25 cellular contexts compared by ENCODE assay signal in genomic region chr18:58394607-58395425, GRCh38.
DNase-seq lines count a peak whose midpoint lies in the region; FAIRE-seq and TF ChIP-seq lines count a peak whose summit lies in the region.
"Had no signal": no experiment of that assay in that cellular context is flagged by ENCODE, and none has a peak within 500 bp of the region (broad histone marks: within the 10 kb centered on the region; RNA-seq: fewer than 3 reads in every experiment).

No MANE protein-coding gene starts in this region.

- TF ChIP-seq POLR2A in sigmoid colon (IDR thresholded peaks at IDR 0.05) (no peak), spleen (IDR thresholded peaks at IDR 0.05) (no peak)

- H3K27me3 Mint-ChIP-seq in H9 (ENCODE audit: low read depth): no peaks in the 10 kb centered on the region
- H3K27me3 Mint-ChIP-seq: activated naive CD4-positive, alpha-beta T cell treated with anti-CD3 and anti-CD28 coated beads, Interleukin-2, amount 10 ng/mL, durations not matched to agents 7 days and 5 days; naive thymus-derived CD8-positive, alpha-beta T cell; stimulated activated naive CD8-positive, alpha-beta T cell treated with anti-CD3 and anti-CD28 coated beads, Interleukin-15, amount 100 ng/mL, for 72 hours had no signal

- no peak overlapping the region for H2AFZ ChIP-seq in H9 (ENCODE audit: low read length)
- H2AFZ ChIP-seq: hepatocyte had no signal

- no peak overlapping the region for H3K23ac ChIP-seq in H9 (ENCODE audit: insufficient read length, low read depth, low read length)

- H3K79me1 ChIP-seq in H9 (ENCODE audit: insufficient read depth, low read depth, low read length, poor library complexity, severe bottlenecking): no peaks in the 10 kb centered on the region

- H3K9ac ChIP-seq in H9 (ENCODE audit: extremely low read depth, insufficient read length, low read length): no peak overlapping the region
- H3K9ac ChIP-seq in colonic mucosa (ENCODE audit: low read depth in 2 of 2, low read length in 2 of 2): no peak overlapping the region

- no peak overlapping the region for H2BK5ac ChIP-seq in H9 (ENCODE audit: insufficient read length, low read length)

- no CpG with 5 or more reads among the region's 12 CpGs for WGBS in H9 (ENCODE audit: extremely low coverage, insufficient read length, low lambda C conversion rate)
- 92% methylated on average over 12 of the region's 12 CpGs for WGBS in sigmoid colon, 2 donors
- WGBS in spleen, 5 donors: 92 to 96% (median 94%) methylated on average over 12 of the region's 12 CpGs

- H3K18ac ChIP-seq in H9 (ENCODE audit: insufficient read length, low read depth, low read length): no peak overlapping the region

- no peak overlapping the region; a peak in 3 of 7 replicates for H3K27ac Mint-ChIP-seq in H9
- H3K27ac Mint-ChIP-seq: stimulated activated naive CD8-positive, alpha-beta T cell treated with anti-CD3 and anti-CD28 coated beads, Interleukin-15, amount 100 ng/mL, for 72 hours had no signal

- no peak overlapping the region for H3T11ph ChIP-seq in H9 (ENCODE audit: low read length)

- H3K9me3 ChIP-seq in H9 (ENCODE audit: control insufficient read depth, low read depth, low read length) (no peaks in the 10 kb centered on the region), sigmoid colon (no peaks in the 10 kb centered on the region), colonic mucosa (no peaks in the 10 kb centered on the region), spleen (no peaks in the 10 kb centered on the region)
- H3K9me3 ChIP-seq: HAP-1 had no signal

- H3K23me2 ChIP-seq in H9 (ENCODE audit: insufficient read length, low read depth, low read length, poor library complexity, severe bottlenecking): no peaks in the 10 kb centered on the region

- H3K27ac ChIP-seq in H9 (ENCODE audit: insufficient read length, low read depth, low read length) (no peak overlapping the region), sigmoid colon (peak overlapping the region in 3 of 4 donors; percentile 61 to 83 (median 79)), colonic mucosa (no peak overlapping the region), spleen (no peak overlapping the region)
- H3K27ac ChIP-seq: hepatocyte had no signal

- no peak overlapping the region for H3K14ac ChIP-seq in H9 (ENCODE audit: insufficient read depth, low read length)

- TF ChIP-seq CTCF in H9 (conservative IDR thresholded peaks at IDR 0.05) (no peak), sigmoid colon (IDR thresholded peaks at IDR 0.05) (no peak), colonic mucosa (IDR thresholded peaks at IDR 0.05) (no peak), spleen (IDR thresholded peaks at IDR 0.05 in 8 of 11, conservative IDR thresholded peaks at IDR 0.05 in 3 of 11) (no peak)

- peaks cover 5 to 59% (median 52%) of the 10 kb centered on the region in 3 experiments; a peak in 6 of 7 replicates for H3K36me3 Mint-ChIP-seq in H9 (ENCODE audit: insufficient read depth in 1 of 3, low read depth in 3 of 3)
- H3K36me3 Mint-ChIP-seq: activated naive CD4-positive, alpha-beta T cell treated with anti-CD3 and anti-CD28 coated beads, Interleukin-2, amount 10 ng/mL, durations not matched to agents 7 days and 5 days had no signal

- no peak for FAIRE-seq in RCC 7860 (lab: Jason Lieb, UNC)
- FAIRE-seq: islet of Langerhans had no signal

- no peak overlapping the region for H3K56ac ChIP-seq in H9 (ENCODE audit: insufficient read length, low read depth, low read length)

- H4K8ac ChIP-seq in H9 (replicated peaks; ENCODE audit: insufficient read length, low read depth, low read length): no peak overlapping the region

- intact Hi-C loops in sigmoid colon (cut with DNase I) (loop anchor here (5.0 kb wide), 2 partner anchors 52 to 203 kb away; no protein-coding TSS in a partner anchor), colonic mucosa (cut with DNase I) (no loop called here), spleen (cut with DNase I; ENCODE audit: low total_unique reads) (no loop called here)

- DNase-seq in H9 (peak; percentile 11), astrocyte of the hippocampus (ENCODE audit: low read depth, low spot score) (peak; percentile 32), glomerular visceral epithelial cell (ENCODE audit: extremely low spot score) (peak; percentile 16), sigmoid colon (no peak), colonic mucosa (no peak), RCC 7860 (ENCODE audit: low spot score) (no peak), spleen (no peak)
- no peak for DNase-seq in stimulated activated CD4-positive, alpha-beta T cell treated with anti-CD3 and anti-CD28 coated beads, Interleukin-15, amount 100 ng/mL, for 24 hours
- DNase-seq: activated CD4-positive, CD25-positive, alpha-beta regulatory T cell treated with anti-CD3 and anti-CD28 coated beads, Interleukin-2, amount 50 U/mL, for 72 hours; activated CD8-positive, alpha-beta memory T cell treated with anti-CD3 and anti-CD28 coated beads for 24 hours; activated naive CD4-positive, alpha-beta T cell treated with anti-CD3 and anti-CD28 coated beads, Interleukin-2, amount 10 ng/mL, durations not matched to agents 7 days and 5 days; activated T-cell treated with anti-CD3 and anti-CD28 coated beads, Interleukin-2, amount 50 U/mL, for 4 hours; anterior cingulate cortex; cerebellar nuclear complex; mesendoderm; naive thymus-derived CD8-positive, alpha-beta T cell; NCI-H1105 treated with DMSO at 0.1 percent for 48 hours; NCI-H2107; NCI-H526; stimulated activated CD4-positive, alpha-beta T cell treated with anti-CD3 and anti-CD28 coated beads, Interleukin-2, amount 100 ng/mL, for 48 hours; stimulated activated naive CD8-positive, alpha-beta T cell treated with anti-CD3 and anti-CD28 coated beads, Interleukin-15, amount 100 ng/mL, for 72 hours; trophoblast cell had no signal

- no peak overlapping the region for H2BK12ac ChIP-seq in H9 (ENCODE audit: insufficient read length, low read depth, low read length)

- H3K4me1 ChIP-seq in H9 (ENCODE audit: insufficient read depth, low read length): no peaks in the 10 kb centered on the region
- H3K4me1 ChIP-seq in sigmoid colon: peaks cover 0 to 56% (median 47%) of the 10 kb centered on the region in 4 donors
- H3K4me1 ChIP-seq in colonic mucosa: no peaks in the 10 kb centered on the region
- peaks cover 0 to 13% (median 5%) of the 10 kb centered on the region in 6 donors for H3K4me1 ChIP-seq in spleen
- H3K4me1 ChIP-seq: HAP-1 had no signal

- no peak overlapping the region for H2AK5ac ChIP-seq in H9 (ENCODE audit: insufficient read length, low read length)

- no peak overlapping the region for H4K91ac ChIP-seq in H9 (ENCODE audit: insufficient read length, low read depth, low read length)

- H3K4me3 Mint-ChIP-seq in H9: no peak overlapping the region
- H3K4me3 Mint-ChIP-seq: activated naive CD4-positive, alpha-beta T cell treated with anti-CD3 and anti-CD28 coated beads, Interleukin-2, amount 10 ng/mL, durations not matched to agents 7 days and 5 days; activated T-cell treated with anti-CD3 and anti-CD28 coated beads, Interleukin-2, amount 50 U/mL, for 4 hours; naive thymus-derived CD8-positive, alpha-beta T cell; stimulated activated naive CD8-positive, alpha-beta T cell treated with anti-CD3 and anti-CD28 coated beads, Interleukin-15, amount 100 ng/mL, for 72 hours had no signal

- no peak for TF ChIP-seq EP300 in sigmoid colon (IDR thresholded peaks at IDR 0.05)

- no peaks in the 10 kb centered on the region for H3K27me3 ChIP-seq in H9 (ENCODE audit: insufficient read depth, low read length)
- H3K27me3 ChIP-seq in sigmoid colon: no peaks in the 10 kb centered on the region
- no peaks in the 10 kb centered on the region for H3K27me3 ChIP-seq in colonic mucosa
- no peaks in the 10 kb centered on the region for H3K27me3 ChIP-seq in spleen (replicated peaks in 1 of 7)
- H3K27me3 ChIP-seq: hepatocyte had no signal

- no peak overlapping the region for H2BK120ac ChIP-seq in H9 (ENCODE audit: low read depth, low read length, poor library complexity, severe bottlenecking)

- no peaks in the 10 kb centered on the region for H3K79me2 ChIP-seq in H9 (ENCODE audit: insufficient read depth, low read length)
- H3K79me2 ChIP-seq: hepatocyte had no signal

- H3K4ac ChIP-seq in H9 (ENCODE audit: low read depth, low read length): no peak overlapping the region

- no peak overlapping the region for H2BK15ac ChIP-seq in H9 (ENCODE audit: low read depth, low read length)

- peaks cover 0 to 25% (median 2%) of the 10 kb centered on the region in 4 donors for H3K36me3 ChIP-seq in sigmoid colon
- no peaks in the 10 kb centered on the region for H3K36me3 ChIP-seq in colonic mucosa
- peaks cover 0 to 31% (median 0%) of the 10 kb centered on the region in 6 donors for H3K36me3 ChIP-seq in spleen
- H3K36me3 ChIP-seq: HAP-1 had no signal

- no peak overlapping the region for H2BK20ac ChIP-seq in H9 (ENCODE audit: low read depth, low read length, poor library complexity, severe bottlenecking)

- no peaks in the 10 kb centered on the region for H4K20me1 ChIP-seq in H9 (ENCODE audit: control insufficient read depth, insufficient read depth, insufficient read length)

- no peak overlapping the region for H3K4me3 ChIP-seq in sigmoid colon
- no peak overlapping the region for H3K4me3 ChIP-seq in colonic mucosa
- no peak overlapping the region for H3K4me3 ChIP-seq in spleen
- H3K4me3 ChIP-seq: HAP-1, hepatocyte had no signal

- no peak overlapping the region for H3K4me2 ChIP-seq in H9 (ENCODE audit: insufficient read depth, insufficient read length, low read length)
- H3K4me2 ChIP-seq: hepatocyte had no signal

- no peaks in the 10 kb centered on the region for H3K9me3 Mint-ChIP-seq in H9
- H3K9me3 Mint-ChIP-seq: activated naive CD4-positive, alpha-beta T cell treated with anti-CD3 and anti-CD28 coated beads, Interleukin-2, amount 10 ng/mL, durations not matched to agents 7 days and 5 days; activated T-cell treated with anti-CD3 and anti-CD28 coated beads, Interleukin-2, amount 50 U/mL, for 4 hours; naive thymus-derived CD8-positive, alpha-beta T cell; stimulated activated naive CD8-positive, alpha-beta T cell treated with anti-CD3 and anti-CD28 coated beads, Interleukin-15, amount 100 ng/mL, for 72 hours had no signal

- H4K5ac ChIP-seq in H9 (ENCODE audit: insufficient read length, low read depth, low read length): no peak overlapping the region

- H3K4me1 Mint-ChIP-seq in H9: peaks cover 16 to 25% of the 10 kb centered on the region in 2 experiments

Comparison
In these comparisons a context has a peak if more than half of its experiments do, and no peak if none do; other contexts are left out.
1. DNase-seq: peak in H9 (single experiment), astrocyte of the hippocampus (single experiment) and glomerular visceral epithelial cell (single experiment); none in sigmoid colon (single experiment), stimulated activated CD4-positive, alpha-beta T cell treated with anti-CD3 and anti-CD28 coated beads, Interleukin-15, amount 100 ng/mL, for 24 hours (single experiment), colonic mucosa (single experiment), RCC 7860 (single experiment) and spleen (single experiment).
2. H3K27ac ChIP-seq: peak in sigmoid colon (3 of 4); none in H9 (single experiment), colonic mucosa (single experiment) and spleen (0 of 8).